ENCODE assay signal across 20 cellular contexts in the genomic region with DNA sequence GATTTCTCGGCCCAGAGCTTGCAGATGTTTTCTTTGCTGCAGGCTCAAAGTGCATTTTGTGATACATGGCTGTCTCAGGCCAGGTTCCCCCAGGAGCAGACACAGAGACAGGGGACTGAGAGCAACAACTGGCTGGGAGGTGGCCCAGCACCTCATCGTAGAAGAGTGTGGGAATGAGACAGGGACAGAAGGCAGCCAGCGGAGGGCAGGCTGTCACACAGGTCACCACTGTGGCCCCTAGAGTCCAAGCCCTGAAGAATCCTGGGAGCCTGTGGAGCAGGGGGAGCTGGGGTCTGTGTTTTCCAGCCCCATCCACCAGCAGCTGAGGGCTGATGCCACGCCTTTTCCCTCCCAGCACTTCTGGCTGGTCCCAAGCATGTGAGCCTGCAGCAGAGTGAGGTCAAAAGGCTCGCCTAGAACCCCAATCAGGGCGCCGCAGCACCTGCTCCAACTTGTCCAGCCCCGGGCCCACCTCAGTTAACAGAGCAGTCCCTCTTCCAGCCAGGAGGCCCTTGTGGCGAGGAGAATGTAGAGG.
A peak's percentile ranks its signal among the peaks of the same experiment; 100 is the strongest.
DNase-seq lines count a peak whose midpoint lies in the region; ATAC-seq, FAIRE-seq and TF ChIP-seq lines count a peak whose summit lies in the region.
"Had no signal": no experiment of that assay in that cellular context is flagged by ENCODE, and none has a peak within 500 bp of the region (broad histone marks: within the 10 kb centered on the region; RNA-seq: fewer than 3 reads in every experiment).

No MANE protein-coding gene starts in this region.

- TF ChIP-seq RAD21 in H1 (IDR thresholded peaks at IDR 0.05 in 1 of 2, conservative IDR thresholded peaks at IDR 0.05 in 1 of 2; ENCODE audit: low read depth in 2 of 2, low read length in 2 of 2), result peak; percentile 43 to 55

- H3K4me2 ChIP-seq in GM23338 (no peak overlapping the region), OCI-LY3 (ENCODE audit: low read length) (no peak overlapping the region), H1 (ENCODE audit: insufficient read depth in 1 of 2, low read depth in 2 of 2, low read length in 2 of 2) (no peak overlapping the region), neural progenitor cell (no peak overlapping the region)
- H3K4me2 ChIP-seq: KMS-11 had no signal

- H3K36me3 ChIP-seq in GM23338 (ENCODE audit: insufficient read depth) (no peaks in the 10 kb centered on the region), OCI-LY3 (replicated peaks; ENCODE audit: low read depth, low read length) (no peaks in the 10 kb centered on the region), H1 (ENCODE audit: control insufficient read depth in 2 of 4, insufficient read depth in 4 of 4, low read length in 3 of 4) (no peaks in the 10 kb centered on the region), neural progenitor cell (no peaks in the 10 kb centered on the region)
- H3K36me3 ChIP-seq: SJCRH30 had no signal

- peak overlapping the region; percentile 81; the same call in 1 of the 2 replicates for H2BK12ac ChIP-seq in H1 (ENCODE audit: low read depth, low read length)

- no peak overlapping the region for H4K5ac ChIP-seq in H1 (ENCODE audit: insufficient read length, low read depth, low read length)

- CTCF ChIA-PET in H1 (lab: Charles Lee; ENCODE audit: partially characterized antibody), result interaction anchor here (0.7 to 1.3 kb wide), 5 partner anchors 10 to 144 kb away, joined by 3 to 8 read pairs (median 3); no protein-coding TSS in a partner anchor

- no peaks in the 10 kb centered on the region for H3K23me2 ChIP-seq in H1 (ENCODE audit: low read depth, low read length)

- no peak overlapping the region for H3K18ac ChIP-seq in H1 (ENCODE audit: extremely low read depth, low read length)

- no peak for TF ChIP-seq POLR2A in H1 (IDR thresholded peaks at IDR 0.05; ENCODE audit: control extremely low read depth in 1 of 2, low read depth in 2 of 2, low read length in 2 of 2)

- peaks cover 35% of the 10 kb centered on the region for H3K4me1 Mint-ChIP-seq in GM23338
- H3K4me1 Mint-ChIP-seq in neural progenitor cell, result peaks cover 47% of the 10 kb centered on the region
- H3K4me1 Mint-ChIP-seq: CD4-positive, CD25-positive, alpha-beta regulatory T cell had no signal

- no peak overlapping the region for H3K14ac ChIP-seq in H1 (ENCODE audit: insufficient read length)

- no peaks in the 10 kb centered on the region for H3K9me2 ChIP-seq in GM23338 (ENCODE audit: insufficient read depth)

- H2BK5ac ChIP-seq in H1 (ENCODE audit: low read depth, low read length), result no peak overlapping the region

- H2AK5ac ChIP-seq in H1 (ENCODE audit: low read depth, low read length), result no peak overlapping the region

- H3K79me2 ChIP-seq in GM23338 (replicated peaks; ENCODE audit: insufficient read depth) (no peaks in the 10 kb centered on the region), OCI-LY3 (ENCODE audit: low read length) (no peaks in the 10 kb centered on the region), H1 (ENCODE audit: control insufficient read depth in 1 of 2, insufficient read depth in 2 of 2, low read length in 2 of 2) (no peaks in the 10 kb centered on the region), neural progenitor cell (ENCODE audit: low read depth) (no peaks in the 10 kb centered on the region)

- H3K79me1 ChIP-seq in H1 (ENCODE audit: low read depth, low read length), result no peaks in the 10 kb centered on the region

- H3K4me1 ChIP-seq in GM23338 (ENCODE audit: insufficient read depth) (peaks cover 15% of the 10 kb centered on the region), OCI-LY3 (ENCODE audit: low read length) (peaks cover 45% of the 10 kb centered on the region), H1 (replicated peaks in 1 of 4; ENCODE audit: control insufficient read depth in 3 of 4, insufficient read depth in 4 of 4, low read length in 3 of 4) (peaks cover 0 to 6% (median 2%) of the 10 kb centered on the region in 4 experiments; a peak in 4 of 7 replicates), neural progenitor cell (peaks cover 44% of the 10 kb centered on the region)
- H3K4me1 ChIP-seq: Caco-2, SJCRH30 had no signal

- no peaks in the 10 kb centered on the region for H3K9me3 Mint-ChIP-seq in GM23338
- H3K9me3 Mint-ChIP-seq in neural progenitor cell, result no peaks in the 10 kb centered on the region

- H3K9me3 ChIP-seq in OCI-LY3 (ENCODE audit: insufficient read depth, low read length) (no peaks in the 10 kb centered on the region), H1 (ENCODE audit: insufficient read depth in 2 of 2, low read depth in 1 of 2, low read length in 1 of 2) (no peaks in the 10 kb centered on the region), neural progenitor cell (ENCODE audit: low read depth) (no peaks in the 10 kb centered on the region)
- H3K9me3 ChIP-seq: Caco-2, SJCRH30 had no signal

- TF ChIP-seq EP300 in H1 (IDR thresholded peaks at IDR 0.05; ENCODE audit: borderline replicate concordance in 1 of 2, low read depth in 2 of 2, low read length in 2 of 2), result no peak

- TF ChIP-seq CTCF in GM23338 (conservative IDR thresholded peaks at IDR 0.05; ENCODE audit: low read depth in 2 of 2), result peak; percentile 21 to 56; a peak in 2 of 4 replicates
- peak; percentile 48 for TF ChIP-seq CTCF in OCI-LY3 (IDR thresholded peaks at IDR 0.05; ENCODE audit: low read depth, low read length)
- TF ChIP-seq CTCF in H1 (IDR thresholded peaks at IDR 0.05; ENCODE audit: control extremely low read depth in 1 of 3, insufficient read depth in 1 of 3, low read depth in 1 of 3, low read length in 3 of 3), result peak; percentile 22 to 60 (median 43)
- TF ChIP-seq CTCF in neural progenitor cell (IDR thresholded peaks at IDR 0.05), result no peak

- peak; percentile 66 for ATAC-seq in GM23338
- ATAC-seq in GM18498 (IDR thresholded peaks at IDR 0.05; ENCODE audit: unreplicated experiment), result no peak
- ATAC-seq in GM21367 (IDR thresholded peaks at IDR 0.05; ENCODE audit: unreplicated experiment), result no peak
- ATAC-seq: HepG2 had no signal

- H3K4me3 Mint-ChIP-seq in GM23338 (no peak overlapping the region), neural progenitor cell (no peak overlapping the region)
- H3K4me3 Mint-ChIP-seq: CD4-positive, CD25-positive, alpha-beta regulatory T cell had no signal

- no peak overlapping the region for H3K9ac ChIP-seq in OCI-LY3 (ENCODE audit: low read length)
- H3K9ac ChIP-seq in H1 (replicated peaks in 1 of 4; ENCODE audit: extremely low read depth in 1 of 4, low read depth in 3 of 4, low read length in 3 of 4), result no peak overlapping the region
- H3K9ac ChIP-seq in neural progenitor cell, result no peak overlapping the region
- H3K9ac ChIP-seq: GM23248, KMS-11 had no signal

- POLR2A ChIA-PET in H1 (lab: Charles Lee; ENCODE audit: partially characterized antibody), result no interaction called here

- peak overlapping the region; percentile 52; the same call in 1 of the 2 replicates for H2AFZ ChIP-seq in GM23338
- H2AFZ ChIP-seq in OCI-LY3 (ENCODE audit: low read depth, low read length), result no peak overlapping the region
- no peak overlapping the region for H2AFZ ChIP-seq in H1 (ENCODE audit: low read length)
- H2AFZ ChIP-seq in neural progenitor cell (replicated peaks), result peak overlapping the region; percentile 50
- H2AFZ ChIP-seq: GM23248 had no signal

- H2BK120ac ChIP-seq in H1 (replicated peaks; ENCODE audit: low read depth, low read length), result no peak overlapping the region

- H3K27me3 Mint-ChIP-seq in GM23338 (ENCODE audit: insufficient read depth, low read depth, poor library complexity) (peaks cover 2% of the 10 kb centered on the region), neural progenitor cell (ENCODE audit: insufficient read depth, low read depth) (peaks cover 12% of the 10 kb centered on the region)
- H3K27me3 Mint-ChIP-seq: CD4-positive, CD25-positive, alpha-beta regulatory T cell had no signal

- no peaks in the 10 kb centered on the region for H3K36me3 Mint-ChIP-seq in GM23338 (ENCODE audit: low read depth)
- no peaks in the 10 kb centered on the region for H3K36me3 Mint-ChIP-seq in neural progenitor cell
- H3K36me3 Mint-ChIP-seq: CD4-positive, CD25-positive, alpha-beta regulatory T cell had no signal

- no peaks in the 10 kb centered on the region for H3F3A ChIP-seq in GM23338 (replicated peaks; ENCODE audit: low read depth)
- peaks cover 29% of the 10 kb centered on the region for H3F3A ChIP-seq in neural progenitor cell (ENCODE audit: low read depth)

- no peaks in the 10 kb centered on the region for H4K20me1 ChIP-seq in GM23338 (replicated peaks; ENCODE audit: insufficient read depth)
- H4K20me1 ChIP-seq in OCI-LY3 (ENCODE audit: insufficient read depth, low read length), result no peaks in the 10 kb centered on the region
- no peaks in the 10 kb centered on the region for H4K20me1 ChIP-seq in H1 (replicated peaks in 1 of 2; ENCODE audit: control insufficient read depth in 1 of 2, insufficient read depth in 2 of 2, low read length in 2 of 2)
- no peaks in the 10 kb centered on the region for H4K20me1 ChIP-seq in neural progenitor cell (ENCODE audit: low read depth)

- peak overlapping the region; percentile 84 for H2BK15ac ChIP-seq in H1 (ENCODE audit: low read length)

- no peak overlapping the region for H3K4ac ChIP-seq in H1 (replicated peaks; ENCODE audit: insufficient read length, low read depth, low read length)

- H3K27me3 ChIP-seq in GM23338 (ENCODE audit: insufficient read depth) (no peaks in the 10 kb centered on the region), OCI-LY3 (ENCODE audit: low read depth, low read length) (no peaks in the 10 kb centered on the region), H1 (replicated peaks in 1 of 4; ENCODE audit: control insufficient read depth in 3 of 4, extremely low read depth in 1 of 4, insufficient read depth in 3 of 4, low read length in 3 of 4) (no peaks in the 10 kb centered on the region), neural progenitor cell (no peaks in the 10 kb centered on the region)

- no peak overlapping the region for H3K4me3 ChIP-seq in GM23338
- H3K4me3 ChIP-seq in OCI-LY3 (ENCODE audit: low read length), result no peak overlapping the region
- H3K4me3 ChIP-seq in H1 (ENCODE audit: extremely low read depth in 1 of 4, insufficient read depth in 2 of 4, low read depth in 3 of 4, low read length in 4 of 4), result no peak overlapping the region
- no peak overlapping the region for H3K4me3 ChIP-seq in neural progenitor cell
- H3K4me3 ChIP-seq: GM23248, SJCRH30 had no signal

- DNase-seq in GM23338 (ENCODE audit: low spot score), result peak; percentile 24
- no peak for DNase-seq in H1 (ENCODE audit: low read depth in 1 of 2, low spot score in 2 of 2)
- peak; percentile 18 for DNase-seq in neural progenitor cell (ENCODE audit: low spot score)
- no peak for DNase-seq in NCI-H2107 treated with DMSO at 0.1 percent for 48 hours (lab: John Stamatoyannopoulos, UW; ENCODE audit: unreplicated experiment)
- DNase-seq: ACHN; AML-193; Caco-2; CD4-positive, CD25-positive, alpha-beta regulatory T cell; DMS153; GM23248; NCI-H1092 treated with DMSO at 0.1 percent for 48 hours; NCI-H2081 treated with DMSO at 0.1 percent for 48 hours; NCI-H510A treated with DMSO at 0.1 percent for 48 hours; SJCRH30 had no signal

- no peak overlapping the region for H4K8ac ChIP-seq in H1 (ENCODE audit: extremely low read depth, insufficient read depth, low read length)

- H3K27ac Mint-ChIP-seq in GM23338 (no peak overlapping the region; the same call in 1 of the 2 replicates), neural progenitor cell (no peak overlapping the region)
- H3K27ac Mint-ChIP-seq: CD4-positive, CD25-positive, alpha-beta regulatory T cell had no signal

- no peak overlapping the region for H3K27ac ChIP-seq in GM23338 (ENCODE audit: low read depth)
- H3K27ac ChIP-seq in OCI-LY3 (ENCODE audit: low read length), result no peak overlapping the region
- no peak overlapping the region for H3K27ac ChIP-seq in H1 (ENCODE audit: low read depth, low read length)
- no peak overlapping the region for H3K27ac ChIP-seq in neural progenitor cell
- H3K27ac ChIP-seq: GM23248, KMS-11, RWPE1, SJCRH30 had no signal

- H3K56ac ChIP-seq in H1 (replicated peaks; ENCODE audit: insufficient read length, low read depth, low read length), result no peak overlapping the region

- WGBS in H1 (ENCODE audit: extremely low coverage in 1 of 2, insufficient coverage in 1 of 2, insufficient read length in 1 of 2, insufficient replicate concordance in 2 of 2, low coverage in 1 of 2, low lambda C conversion rate in 2 of 2, missing lambda C conversion rate in 1 of 2), 2 experiments, result 92% methylated on average over 9 of the region's 9 CpGs; no CpG with 5 or more reads in 1 of the 2 experiments

- no peak for FAIRE-seq in H1 (lab: Jason Lieb, UNC)
- FAIRE-seq: HepG2 had no signal

- H2BK20ac ChIP-seq in H1 (ENCODE audit: low read length), result no peak overlapping the region; the same call in 1 of the 2 replicates

- H4K91ac ChIP-seq in H1 (replicated peaks; ENCODE audit: insufficient read length, low read length), result peak overlapping the region; percentile 26

- no peak overlapping the region for H3K23ac ChIP-seq in H1 (ENCODE audit: insufficient read length)

Comparison
In these comparisons a context has a peak if more than half of its experiments do, and no peak if none do; other contexts are left out.
1. DNase-seq: peak in GM23338 (single experiment) and neural progenitor cell (single experiment); none in H1 (0 of 2) and NCI-H2107 treated with DMSO at 0.1 percent for 48 hours (single experiment).
2. H2AFZ ChIP-seq: peak in GM23338 (single experiment) and neural progenitor cell (single experiment); none in OCI-LY3 (single experiment) and H1 (single experiment).